In the genomic region with DNA sequence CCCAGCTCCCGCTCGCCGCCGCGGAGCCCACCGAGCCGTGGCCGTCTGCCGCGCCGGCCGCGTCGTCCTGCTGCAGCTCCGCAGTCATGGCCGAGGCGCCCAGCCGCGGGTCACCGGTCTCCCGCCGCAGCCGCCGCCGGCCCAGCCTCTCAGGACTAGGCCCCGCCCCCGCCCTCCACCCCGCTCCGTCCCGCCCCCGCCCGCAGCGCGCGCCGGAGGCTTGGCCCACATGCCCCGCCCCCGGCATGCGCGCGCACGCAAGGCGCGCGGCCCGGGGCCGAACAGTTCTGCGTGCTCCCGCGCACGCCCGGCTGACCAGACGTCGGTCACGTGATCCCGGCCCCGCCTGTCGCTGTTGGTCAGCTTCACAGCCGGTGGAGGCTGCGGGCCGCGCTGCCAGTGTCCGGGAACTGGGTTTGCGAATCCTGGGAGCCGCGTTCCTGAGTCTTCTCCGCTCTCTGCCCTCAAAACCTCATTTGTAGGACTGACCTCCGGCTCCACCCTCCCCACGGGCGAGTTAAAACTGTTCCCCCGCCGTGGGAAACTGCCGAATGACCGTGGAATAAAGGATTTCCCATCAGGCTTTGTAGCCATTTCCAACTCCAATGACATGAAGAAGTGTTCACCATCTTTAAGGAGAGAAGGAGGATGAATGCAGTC, we compare ENCODE assay signal across 1 cellular context.
TF ChIP-seq lines count a peak whose summit lies in the region.

Gene USP28 (minus strand): TSS at position 159 of the 660 bp plus-strand sequence. CDS start 71 bp downstream, at position 88.

TF ChIP-seq in K562, 482 proteins besides CTCF, POLR2A, EP300 and RAD21 (continued from another document and continues in another):
- TF ChIP-seq, protein P1, sequence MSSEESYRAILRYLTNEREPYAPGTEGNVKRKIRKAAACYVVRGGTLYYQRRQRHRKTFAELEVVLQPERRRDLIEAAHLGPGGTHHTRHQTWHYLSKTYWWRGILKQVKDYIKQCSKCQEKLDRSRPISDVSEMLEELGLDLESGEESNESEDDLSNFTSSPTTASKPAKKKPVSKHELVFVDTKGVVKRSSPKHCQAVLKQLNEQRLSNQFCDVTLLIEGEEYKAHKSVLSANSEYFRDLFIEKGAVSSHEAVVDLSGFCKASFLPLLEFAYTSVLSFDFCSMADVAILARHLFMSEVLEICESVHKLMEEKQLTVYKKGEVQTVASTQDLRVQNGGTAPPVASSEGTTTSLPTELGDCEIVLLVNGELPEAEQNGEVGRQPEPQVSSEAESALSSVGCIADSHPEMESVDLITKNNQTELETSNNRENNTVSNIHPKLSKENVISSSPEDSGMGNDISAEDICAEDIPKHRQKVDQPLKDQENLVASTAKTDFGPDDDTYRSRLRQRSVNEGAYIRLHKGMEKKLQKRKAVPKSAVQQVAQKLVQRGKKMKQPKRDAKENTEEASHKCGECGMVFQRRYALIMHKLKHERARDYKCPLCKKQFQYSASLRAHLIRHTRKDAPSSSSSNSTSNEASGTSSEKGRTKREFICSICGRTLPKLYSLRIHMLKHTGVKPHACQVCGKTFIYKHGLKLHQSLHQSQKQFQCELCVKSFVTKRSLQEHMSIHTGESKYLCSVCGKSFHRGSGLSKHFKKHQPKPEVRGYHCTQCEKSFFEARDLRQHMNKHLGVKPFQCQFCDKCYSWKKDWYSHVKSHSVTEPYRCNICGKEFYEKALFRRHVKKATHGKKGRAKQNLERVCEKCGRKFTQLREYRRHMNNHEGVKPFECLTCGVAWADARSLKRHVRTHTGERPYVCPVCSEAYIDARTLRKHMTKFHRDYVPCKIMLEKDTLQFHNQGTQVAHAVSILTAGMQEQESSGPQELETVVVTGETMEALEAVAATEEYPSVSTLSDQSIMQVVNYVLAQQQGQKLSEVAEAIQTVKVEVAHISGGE (CRISPR knock-in tag; IDR thresholded peaks at IDR 0.05) = peak in 1 of 3 experiments; percentile 67; a peak in 1 of 6 replicates
- TF ChIP-seq RBM14 (IDR thresholded peaks at IDR 0.05; ENCODE audit: borderline replicate concordance, insufficient read depth, low read depth, low read length) (no peak), GATAD2B (IDR thresholded peaks at IDR 0.05; ENCODE audit: borderline replicate concordance) (peak; percentile 74; the same call in 1 of the 2 replicates), HMG20A (CRISPR knock-in tag; conservative IDR thresholded peaks at IDR 0.05) (no peak), MXI1 (IDR thresholded peaks at IDR 0.05; ENCODE audit: low read depth, low read length) (0 out of 2 replicates have a peak, but pooled peaks have one; percentile 12), KLF10 (CRISPR knock-in tag; IDR thresholded peaks at IDR 0.05) (no peak), CBX8 (IDR thresholded peaks at IDR 0.05; ENCODE audit: borderline replicate concordance, extremely low read depth, low read depth, low read length, poor library complexity, severe bottlenecking) (no peak), YBX1 (IDR thresholded peaks at IDR 0.05) (no peak), WHSC1 (IDR thresholded peaks at IDR 0.05; ENCODE audit: low read length) (no peak), NELFE (IDR thresholded peaks at IDR 0.05; ENCODE audit: insufficient read depth, insufficient read length) (no peak), RFX5 (IDR thresholded peaks at IDR 0.05; ENCODE audit: low read depth, low read length) (no peak), MEIS2 (IDR thresholded peaks at IDR 0.05; ENCODE audit: partially characterized antibody) (peak; percentile 68), RBM15 (IDR thresholded peaks at IDR 0.05; ENCODE audit: insufficient read depth, low read length) (no peak), ZNF583 (CRISPR knock-in tag; IDR thresholded peaks at IDR 0.05) (peak; percentile 66; the same call in 1 of the 2 replicates), ZNF124 (CRISPR knock-in tag; IDR thresholded peaks at IDR 0.05) (no peak), ESRRA (IDR thresholded peaks at IDR 0.05; ENCODE audit: borderline replicate concordance, low read depth) (peak; percentile 9; the same call in 1 of the 2 replicates), NBN (IDR thresholded peaks at IDR 0.05; ENCODE audit: low read depth) (peak; percentile 40; the same call in 1 of the 2 replicates), CHCHD3 (CRISPR knock-in tag; IDR thresholded peaks at IDR 0.05) (no peak), BRD9 (IDR thresholded peaks at IDR 0.05; ENCODE audit: low read depth, partially characterized antibody) (peak; percentile 87), KDM5B (IDR thresholded peaks at IDR 0.05; ENCODE audit: insufficient replicate concordance, low read depth, low read length) (peak; percentile 85), HNRNPLL (IDR thresholded peaks at IDR 0.05; ENCODE audit: low read depth, low read length, poor library complexity, severe bottlenecking) (no peak), ZBTB7A (IDR thresholded peaks at IDR 0.05; ENCODE audit: borderline replicate concordance, control insufficient read depth, low read depth, low read length) (peak; percentile 37; the same call in 1 of the 2 replicates), PHB2 (IDR thresholded peaks at IDR 0.05; ENCODE audit: low read depth) (no peak), SAP30 (IDR thresholded peaks at IDR 0.05; ENCODE audit: borderline replicate concordance, insufficient read depth, low read depth, low read length, poor library complexity, severe bottlenecking) (peak; percentile 16), PCBP2 (IDR thresholded peaks at IDR 0.05; ENCODE audit: low read depth, low read length, poor library complexity, severe bottlenecking) (no peak), TEAD1 (CRISPR knock-in tag; IDR thresholded peaks at IDR 0.05) (0 out of 4 replicates have a peak, but pooled peaks of 1 of the 2 experiments have one; percentile 43), ZNF75A (CRISPR knock-in tag; IDR thresholded peaks at IDR 0.05) (no peak), ZKSCAN3 (CRISPR knock-in tag; IDR thresholded peaks at IDR 0.05) (no peak), ZNF695 (CRISPR knock-in tag; IDR thresholded peaks at IDR 0.05) (no peak), PYGO2 (tag; IDR thresholded peaks at IDR 0.05) (no peak), ZNF224 (CRISPR knock-in tag; IDR thresholded peaks at IDR 0.05) (no peak), MNT (conservative IDR thresholded peaks at IDR 0.05) (peak; percentile 59 to 68), ZNF280A (IDR thresholded peaks at IDR 0.05; ENCODE audit: low read depth, partially characterized antibody) (no peak), ZBTB12 (CRISPR knock-in tag; IDR thresholded peaks at IDR 0.05) (no peak), BRD4 (IDR thresholded peaks at IDR 0.05) (no peak), DMBX1 (CRISPR knock-in tag; IDR thresholded peaks at IDR 0.05; ENCODE audit: borderline replicate concordance) (no peak; the same call in 1 of the 2 replicates), CCAR2 (IDR thresholded peaks at IDR 0.05; ENCODE audit: low read depth, low read length) (no peak), MTA1 (IDR thresholded peaks at IDR 0.05; ENCODE audit: borderline replicate concordance) (no peak), HOMEZ (CRISPR knock-in tag; IDR thresholded peaks at IDR 0.05) (0 out of 2 replicates have a peak, but pooled peaks have one; percentile 53), ELF2 (CRISPR knock-in tag; IDR thresholded peaks at IDR 0.05) (0 out of 2 replicates have a peak, but pooled peaks have one; percentile 20), HMGN3 (IDR thresholded peaks at IDR 0.05; ENCODE audit: borderline replicate concordance, extremely low read depth, insufficient read length, low read depth, low read length) (peak; percentile 78), FUS (optimal IDR thresholded peaks at IDR 0.05; ENCODE audit: low read depth, low read length) (no peak), TRIM24 (IDR thresholded peaks at IDR 0.05) (no peak), ZNF12 (CRISPR knock-in tag; IDR thresholded peaks at IDR 0.05) (no peak), BRF1 (IDR thresholded peaks at IDR 0.05; ENCODE audit: borderline replicate concordance, extremely low read depth, insufficient read length) (no peak), ZSCAN29 (IDR thresholded peaks at IDR 0.05) (no peak), GABPA (tag; conservative IDR thresholded peaks at IDR 0.05; ENCODE audit: low read depth) (no peak)
- TF ChIP-seq, protein P2, sequence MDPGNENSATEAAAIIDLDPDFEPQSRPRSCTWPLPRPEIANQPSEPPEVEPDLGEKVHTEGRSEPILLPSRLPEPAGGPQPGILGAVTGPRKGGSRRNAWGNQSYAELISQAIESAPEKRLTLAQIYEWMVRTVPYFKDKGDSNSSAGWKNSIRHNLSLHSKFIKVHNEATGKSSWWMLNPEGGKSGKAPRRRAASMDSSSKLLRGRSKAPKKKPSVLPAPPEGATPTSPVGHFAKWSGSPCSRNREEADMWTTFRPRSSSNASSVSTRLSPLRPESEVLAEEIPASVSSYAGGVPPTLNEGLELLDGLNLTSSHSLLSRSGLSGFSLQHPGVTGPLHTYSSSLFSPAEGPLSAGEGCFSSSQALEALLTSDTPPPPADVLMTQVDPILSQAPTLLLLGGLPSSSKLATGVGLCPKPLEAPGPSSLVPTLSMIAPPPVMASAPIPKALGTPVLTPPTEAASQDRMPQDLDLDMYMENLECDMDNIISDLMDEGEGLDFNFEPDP (CRISPR knock-in tag; IDR thresholded peaks at IDR 0.05) = no peak
- TF ChIP-seq, protein P3, sequence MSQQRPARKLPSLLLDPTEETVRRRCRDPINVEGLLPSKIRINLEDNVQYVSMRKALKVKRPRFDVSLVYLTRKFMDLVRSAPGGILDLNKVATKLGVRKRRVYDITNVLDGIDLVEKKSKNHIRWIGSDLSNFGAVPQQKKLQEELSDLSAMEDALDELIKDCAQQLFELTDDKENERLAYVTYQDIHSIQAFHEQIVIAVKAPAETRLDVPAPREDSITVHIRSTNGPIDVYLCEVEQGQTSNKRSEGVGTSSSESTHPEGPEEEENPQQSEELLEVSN (IDR thresholded peaks at IDR 0.05; ENCODE audit: borderline replicate concordance in 1 of 2, extremely low read depth in 1 of 2, insufficient read depth in 1 of 2, insufficient read length in 1 of 2, low read depth in 1 of 2, low read length in 1 of 2, poor library complexity in 1 of 2, severe bottlenecking in 1 of 2) = peak; percentile 64 to 86
- TF ChIP-seq, protein P4, sequence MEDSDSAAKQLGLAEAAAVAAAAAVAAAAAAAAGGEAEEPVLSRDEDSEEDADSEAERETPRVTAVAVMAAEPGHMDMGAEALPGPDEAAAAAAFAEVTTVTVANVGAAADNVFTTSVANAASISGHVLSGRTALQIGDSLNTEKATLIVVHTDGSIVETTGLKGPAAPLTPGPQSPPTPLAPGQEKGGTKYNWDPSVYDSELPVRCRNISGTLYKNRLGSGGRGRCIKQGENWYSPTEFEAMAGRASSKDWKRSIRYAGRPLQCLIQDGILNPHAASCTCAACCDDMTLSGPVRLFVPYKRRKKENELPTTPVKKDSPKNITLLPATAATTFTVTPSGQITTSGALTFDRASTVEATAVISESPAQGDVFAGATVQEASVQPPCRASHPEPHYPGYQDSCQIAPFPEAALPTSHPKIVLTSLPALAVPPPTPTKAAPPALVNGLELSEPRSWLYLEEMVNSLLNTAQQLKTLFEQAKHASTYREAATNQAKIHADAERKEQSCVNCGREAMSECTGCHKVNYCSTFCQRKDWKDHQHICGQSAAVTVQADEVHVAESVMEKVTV (CRISPR knock-in tag; IDR thresholded peaks at IDR 0.05) = no peak
- TF ChIP-seq, protein P5, sequence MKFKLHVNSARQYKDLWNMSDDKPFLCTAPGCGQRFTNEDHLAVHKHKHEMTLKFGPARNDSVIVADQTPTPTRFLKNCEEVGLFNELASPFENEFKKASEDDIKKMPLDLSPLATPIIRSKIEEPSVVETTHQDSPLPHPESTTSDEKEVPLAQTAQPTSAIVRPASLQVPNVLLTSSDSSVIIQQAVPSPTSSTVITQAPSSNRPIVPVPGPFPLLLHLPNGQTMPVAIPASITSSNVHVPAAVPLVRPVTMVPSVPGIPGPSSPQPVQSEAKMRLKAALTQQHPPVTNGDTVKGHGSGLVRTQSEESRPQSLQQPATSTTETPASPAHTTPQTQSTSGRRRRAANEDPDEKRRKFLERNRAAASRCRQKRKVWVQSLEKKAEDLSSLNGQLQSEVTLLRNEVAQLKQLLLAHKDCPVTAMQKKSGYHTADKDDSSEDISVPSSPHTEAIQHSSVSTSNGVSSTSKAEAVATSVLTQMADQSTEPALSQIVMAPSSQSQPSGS (CRISPR knock-in tag; IDR thresholded peaks at IDR 0.05) = no peak
